Comparison of ENCODE assay signal across 9 cellular contexts in genomic region chr5:55407059-55407684, GRCh38.
DNase-seq lines count a peak whose midpoint lies in the region; ATAC-seq, FAIRE-seq and TF ChIP-seq lines count a peak whose summit lies in the region.
"Had no signal": no experiment of that assay in that cellular context is flagged by ENCODE, and none has a peak within 500 bp of the region (broad histone marks: within the 10 kb centered on the region; RNA-seq: fewer than 3 reads in every experiment).

No MANE protein-coding gene starts in this region.

- no peak overlapping the region for H3K27ac Mint-ChIP-seq in neural progenitor cell

- H3K36me3 Mint-ChIP-seq in neural progenitor cell, result peaks cover 14% of the 10 kb centered on the region

- intact Hi-C loops in PC-3 (cut with micrococcal nuclease), result loop anchor here (2.0 to 10.0 kb wide), 2 partner anchors 286 to 518 kb away; no protein-coding TSS in a partner anchor
- intact Hi-C loops in esophagus squamous epithelium (cut with DNase I), result loop anchor here (5.0 kb wide), 1 partner anchor 285 kb away; no protein-coding TSS in a partner anchor

- 29 to 50% methylated on average over 1 of the region's 1 CpG for WGBS in esophagus squamous epithelium, 2 donors

- TF ChIP-seq CTCF in 22Rv1 (IDR thresholded peaks at IDR 0.05) (peak; percentile 86), PC-3 (conservative IDR thresholded peaks at IDR 0.05; ENCODE audit: low read depth, low read length) (peak; percentile 75), esophagus squamous epithelium (IDR thresholded peaks at IDR 0.05) (peak in 5 of 6 experiments; percentile 48 to 68 (median 58)), neural progenitor cell (IDR thresholded peaks at IDR 0.05) (peak; percentile 68)

- H3K4me1 ChIP-seq in PC-3 (ENCODE audit: insufficient read depth, low read length) (no peaks in the 10 kb centered on the region), esophagus squamous epithelium (peaks cover 0 to 4% (median 0%) of the 10 kb centered on the region in 3 donors), neural progenitor cell (no peaks in the 10 kb centered on the region)

- no peak overlapping the region for H3K27ac ChIP-seq in 22Rv1
- no peak overlapping the region for H3K27ac ChIP-seq in PC-3 (ENCODE audit: low read length)
- no peak overlapping the region for H3K27ac ChIP-seq in esophagus squamous epithelium
- H3K27ac ChIP-seq in neural progenitor cell, result no peak overlapping the region

- H3K36me3 ChIP-seq in PC-3 (ENCODE audit: low read depth, low read length), result peaks cover 4% of the 10 kb centered on the region; the same call in 1 of the 2 replicates
- peaks cover 5 to 93% (median 8%) of the 10 kb centered on the region in 3 donors for H3K36me3 ChIP-seq in esophagus squamous epithelium
- H3K36me3 ChIP-seq in neural progenitor cell, result peaks cover 26% of the 10 kb centered on the region

- FAIRE-seq in G401.6 (lab: Jason Lieb, UNC), result peak; percentile 40

- H2AFZ ChIP-seq in PC-3 (ENCODE audit: low read length) (no peak overlapping the region), neural progenitor cell (replicated peaks) (no peak overlapping the region)

- POLR2A ChIA-PET in PC-3 (lab: Charles Lee; ENCODE audit: unreplicated experiment), result no interaction called here

- no peaks in the 10 kb centered on the region for H3K27me3 ChIP-seq in PC-3 (ENCODE audit: low read length)
- H3K27me3 ChIP-seq in esophagus squamous epithelium, result no peaks in the 10 kb centered on the region
- H3K27me3 ChIP-seq in neural progenitor cell, result no peaks in the 10 kb centered on the region

- H3K9ac ChIP-seq in PC-3 (ENCODE audit: low read length), result no peak overlapping the region
- no peak overlapping the region for H3K9ac ChIP-seq in neural progenitor cell

- TF ChIP-seq POLR2A in esophagus squamous epithelium (IDR thresholded peaks at IDR 0.05), result no peak

- H3K9me3 ChIP-seq in PC-3 (ENCODE audit: low read length) (no peaks in the 10 kb centered on the region), esophagus squamous epithelium (no peaks in the 10 kb centered on the region), neural progenitor cell (ENCODE audit: low read depth) (no peaks in the 10 kb centered on the region)

- H3K9me3 Mint-ChIP-seq in neural progenitor cell, result no peaks in the 10 kb centered on the region
- H3K9me3 Mint-ChIP-seq: central memory CD8-positive, alpha-beta T cell had no signal

- CTCF ChIA-PET in PC-3 (lab: Charles Lee), result interaction anchor here (0.6 to 1.0 kb wide), 2 partner anchors 11 to 286 kb away, joined by 4 to 5 read pairs; no protein-coding TSS in a partner anchor

- H3K4me3 ChIP-seq in PC-3 (ENCODE audit: low read length), result no peak overlapping the region
- H3K4me3 ChIP-seq in esophagus squamous epithelium, result no peak overlapping the region
- H3K4me3 ChIP-seq in neural progenitor cell, result no peak overlapping the region

- no peaks in the 10 kb centered on the region for H3K27me3 Mint-ChIP-seq in neural progenitor cell (ENCODE audit: insufficient read depth, low read depth)
- H3K27me3 Mint-ChIP-seq: central memory CD8-positive, alpha-beta T cell had no signal

- H3K9me2 ChIP-seq in PC-3 (replicated peaks; ENCODE audit: low read length), result no peaks in the 10 kb centered on the region

- no peaks in the 10 kb centered on the region for H3F3A ChIP-seq in PC-3 (ENCODE audit: low read length, unreplicated experiment)
- H3F3A ChIP-seq in neural progenitor cell (ENCODE audit: low read depth), result peaks cover 6% of the 10 kb centered on the region

- no peak overlapping the region for H3K4me2 ChIP-seq in PC-3 (ENCODE audit: low read length)
- no peak overlapping the region for H3K4me2 ChIP-seq in neural progenitor cell

- H3K4me3 Mint-ChIP-seq in neural progenitor cell, result no peak overlapping the region
- H3K4me3 Mint-ChIP-seq: central memory CD8-positive, alpha-beta T cell had no signal

- no peaks in the 10 kb centered on the region for H3K79me2 ChIP-seq in PC-3 (ENCODE audit: low read length)
- no peaks in the 10 kb centered on the region for H3K79me2 ChIP-seq in neural progenitor cell (ENCODE audit: low read depth)

- H3K4me1 Mint-ChIP-seq in neural progenitor cell, result no peaks in the 10 kb centered on the region

- no peaks in the 10 kb centered on the region for H4K20me1 ChIP-seq in PC-3 (ENCODE audit: low read length)
- no peaks in the 10 kb centered on the region for H4K20me1 ChIP-seq in neural progenitor cell (ENCODE audit: low read depth)

- ATAC-seq in PC-3 (peak; percentile 67), HG02884 (IDR thresholded peaks at IDR 0.05; ENCODE audit: unreplicated experiment) (no peak)

- no TSS peak for BruUV-seq in PC-3 (replicated peaks; lab: Mats Ljungman, UMichigan)

- DNase-seq in PC-3 (peak; percentile 42), esophagus squamous epithelium (lab: John Stamatoyannopoulos, UW) (no peak), neural progenitor cell (ENCODE audit: low spot score) (peak; percentile 37), NCI-H128 (lab: John Stamatoyannopoulos, UW; ENCODE audit: unreplicated experiment) (no peak), ureter (ENCODE audit: low spot score) (no peak)

Comparison
In these comparisons a context has a peak if more than half of its experiments do, and no peak if none do; other contexts are left out.
1. DNase-seq: peak in PC-3 (single experiment) and neural progenitor cell (single experiment); none in esophagus squamous epithelium (single experiment), NCI-H128 (single experiment) and ureter (single experiment).
2. Peak in every context shown above with its lines, with median percentiles within 50 percentile points of each other: CTCF ChIP-seq.